In the genomic region with DNA sequence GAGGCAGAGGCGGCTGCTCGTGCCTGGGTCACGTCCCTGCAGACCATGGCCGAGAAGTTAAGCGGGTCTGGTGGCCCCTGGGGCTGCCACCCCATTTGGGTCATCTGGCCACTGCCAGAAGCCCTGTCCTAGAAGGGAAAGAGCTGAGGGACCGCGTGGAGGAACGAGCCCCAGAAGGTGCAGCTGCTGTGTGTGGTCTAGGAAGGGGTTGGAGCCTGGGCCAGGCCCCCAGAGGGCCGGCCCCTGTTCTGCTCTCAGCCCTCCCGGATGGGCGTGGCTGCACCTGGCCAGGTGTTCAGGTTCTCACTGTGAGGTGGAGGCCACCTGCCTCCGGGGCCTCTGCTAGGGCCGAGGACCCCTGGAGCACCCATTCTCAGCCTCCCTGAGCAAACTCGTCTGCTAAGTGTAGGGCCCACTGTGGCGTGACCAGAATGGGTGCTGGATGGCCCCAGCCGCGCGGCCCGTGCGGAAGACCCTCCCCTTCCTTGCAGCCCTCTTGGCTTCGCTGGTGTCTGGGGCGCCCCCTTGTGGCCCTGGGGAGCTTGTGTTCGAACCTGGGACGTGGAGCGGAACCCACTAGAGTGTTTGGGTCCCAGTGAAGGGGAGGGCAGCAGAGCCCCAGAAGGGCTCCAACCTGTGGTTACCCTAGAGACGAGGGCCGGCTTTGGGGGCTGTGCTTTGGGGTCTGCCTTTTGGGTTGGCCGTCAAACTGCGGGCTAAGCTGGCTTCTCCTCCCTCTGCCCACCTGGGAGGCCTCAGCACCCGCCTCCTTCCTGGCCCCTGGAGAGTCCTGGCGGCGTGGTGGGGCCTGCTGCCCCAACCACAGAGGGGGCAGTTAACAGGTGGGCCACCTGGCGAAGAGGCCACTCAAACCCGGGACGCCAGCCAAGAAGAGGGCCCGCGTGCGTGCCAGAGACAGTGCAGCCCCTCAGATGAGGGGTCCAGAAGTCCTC, we compare ENCODE assay signal across 1 cellular context.
TF ChIP-seq lines count a peak whose summit lies in the region.

No MANE protein-coding gene starts in this region.

TF ChIP-seq in HEK293, 187 proteins besides CTCF, POLR2A, EP300 and RAD21 (continued from another document and continues in another):
- peak; percentile 92 for TF ChIP-seq KLF8 (tag by site-specific recombination; IDR thresholded peaks at IDR 0.05)
- TF ChIP-seq, protein P1, sequence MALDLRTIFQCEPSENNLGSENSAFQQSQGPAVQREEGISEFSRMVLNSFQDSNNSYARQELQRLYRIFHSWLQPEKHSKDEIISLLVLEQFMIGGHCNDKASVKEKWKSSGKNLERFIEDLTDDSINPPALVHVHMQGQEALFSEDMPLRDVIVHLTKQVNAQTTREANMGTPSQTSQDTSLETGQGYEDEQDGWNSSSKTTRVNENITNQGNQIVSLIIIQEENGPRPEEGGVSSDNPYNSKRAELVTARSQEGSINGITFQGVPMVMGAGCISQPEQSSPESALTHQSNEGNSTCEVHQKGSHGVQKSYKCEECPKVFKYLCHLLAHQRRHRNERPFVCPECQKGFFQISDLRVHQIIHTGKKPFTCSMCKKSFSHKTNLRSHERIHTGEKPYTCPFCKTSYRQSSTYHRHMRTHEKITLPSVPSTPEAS (tag by site-specific recombination; IDR thresholded peaks at IDR 0.05) = no peak
- TF ChIP-seq ZNF266 (tag by site-specific recombination; IDR thresholded peaks at IDR 0.05; ENCODE audit: low read depth) = no peak
- TF ChIP-seq, protein P2, sequence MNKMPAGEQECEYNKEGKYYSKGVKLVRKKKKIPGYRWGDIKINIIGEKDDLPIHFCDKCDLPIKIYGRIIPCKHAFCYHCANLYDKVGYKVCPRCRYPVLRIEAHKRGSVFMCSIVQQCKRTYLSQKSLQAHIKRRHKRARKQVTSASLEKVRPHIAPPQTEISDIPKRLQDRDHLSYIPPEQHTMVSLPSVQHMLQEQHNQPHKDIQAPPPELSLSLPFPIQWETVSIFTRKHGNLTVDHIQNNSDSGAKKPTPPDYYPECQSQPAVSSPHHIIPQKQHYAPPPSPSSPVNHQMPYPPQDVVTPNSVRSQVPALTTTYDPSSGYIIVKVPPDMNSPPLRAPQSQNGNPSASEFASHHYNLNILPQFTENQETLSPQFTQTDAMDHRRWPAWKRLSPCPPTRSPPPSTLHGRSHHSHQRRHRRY (tag by site-specific recombination; IDR thresholded peaks at IDR 0.05) = no peak
- no peak for TF ChIP-seq ZNF302 (tag by site-specific recombination; IDR thresholded peaks at IDR 0.05; ENCODE audit: low read depth)
- no peak for TF ChIP-seq ZNF664 (tag by site-specific recombination; IDR thresholded peaks at IDR 0.05)
- no peak for TF ChIP-seq ZNF202 (tag by site-specific recombination; IDR thresholded peaks at IDR 0.05; ENCODE audit: borderline replicate concordance)
- TF ChIP-seq ZFP69B (tag by site-specific recombination; IDR thresholded peaks at IDR 0.05) = peak; percentile 76
- TF ChIP-seq, protein P3, sequence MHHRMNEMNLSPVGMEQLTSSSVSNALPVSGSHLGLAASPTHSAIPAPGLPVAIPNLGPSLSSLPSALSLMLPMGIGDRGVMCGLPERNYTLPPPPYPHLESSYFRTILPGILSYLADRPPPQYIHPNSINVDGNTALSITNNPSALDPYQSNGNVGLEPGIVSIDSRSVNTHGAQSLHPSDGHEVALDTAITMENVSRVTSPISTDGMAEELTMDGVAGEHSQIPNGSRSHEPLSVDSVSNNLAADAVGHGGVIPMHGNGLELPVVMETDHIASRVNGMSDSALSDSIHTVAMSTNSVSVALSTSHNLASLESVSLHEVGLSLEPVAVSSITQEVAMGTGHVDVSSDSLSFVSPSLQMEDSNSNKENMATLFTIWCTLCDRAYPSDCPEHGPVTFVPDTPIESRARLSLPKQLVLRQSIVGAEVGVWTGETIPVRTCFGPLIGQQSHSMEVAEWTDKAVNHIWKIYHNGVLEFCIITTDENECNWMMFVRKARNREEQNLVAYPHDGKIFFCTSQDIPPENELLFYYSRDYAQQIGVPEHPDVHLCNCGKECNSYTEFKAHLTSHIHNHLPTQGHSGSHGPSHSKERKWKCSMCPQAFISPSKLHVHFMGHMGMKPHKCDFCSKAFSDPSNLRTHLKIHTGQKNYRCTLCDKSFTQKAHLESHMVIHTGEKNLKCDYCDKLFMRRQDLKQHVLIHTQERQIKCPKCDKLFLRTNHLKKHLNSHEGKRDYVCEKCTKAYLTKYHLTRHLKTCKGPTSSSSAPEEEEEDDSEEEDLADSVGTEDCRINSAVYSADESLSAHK (tag by site-specific recombination; IDR thresholded peaks at IDR 0.05) = no peak
- no peak for TF ChIP-seq ZNF521 (tag by site-specific recombination; IDR thresholded peaks at IDR 0.05)
- TF ChIP-seq ZNF2 (tag by site-specific recombination; IDR thresholded peaks at IDR 0.05) = no peak
- TF ChIP-seq ZNF274 (IDR thresholded peaks at IDR 0.05; ENCODE audit: low read length) = no peak
- TF ChIP-seq ZNF274 (tag by site-specific recombination; IDR thresholded peaks at IDR 0.05; ENCODE audit: borderline replicate concordance) = no peak
- TF ChIP-seq, protein P4, sequence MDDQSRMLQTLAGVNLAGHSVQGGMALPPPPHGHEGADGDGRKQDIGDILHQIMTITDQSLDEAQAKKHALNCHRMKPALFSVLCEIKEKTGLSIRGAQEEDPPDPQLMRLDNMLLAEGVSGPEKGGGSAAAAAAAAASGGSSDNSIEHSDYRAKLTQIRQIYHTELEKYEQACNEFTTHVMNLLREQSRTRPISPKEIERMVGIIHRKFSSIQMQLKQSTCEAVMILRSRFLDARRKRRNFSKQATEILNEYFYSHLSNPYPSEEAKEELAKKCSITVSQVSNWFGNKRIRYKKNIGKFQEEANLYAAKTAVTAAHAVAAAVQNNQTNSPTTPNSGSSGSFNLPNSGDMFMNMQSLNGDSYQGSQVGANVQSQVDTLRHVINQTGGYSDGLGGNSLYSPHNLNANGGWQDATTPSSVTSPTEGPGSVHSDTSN (CRISPR knock-in tag; IDR thresholded peaks at IDR 0.05) = no peak
- no peak for TF ChIP-seq ZNF596 (tag by site-specific recombination; IDR thresholded peaks at IDR 0.05)
- TF ChIP-seq ZNF324 (tag by site-specific recombination; IDR thresholded peaks at IDR 0.05) = no peak
- TF ChIP-seq, protein P5, sequence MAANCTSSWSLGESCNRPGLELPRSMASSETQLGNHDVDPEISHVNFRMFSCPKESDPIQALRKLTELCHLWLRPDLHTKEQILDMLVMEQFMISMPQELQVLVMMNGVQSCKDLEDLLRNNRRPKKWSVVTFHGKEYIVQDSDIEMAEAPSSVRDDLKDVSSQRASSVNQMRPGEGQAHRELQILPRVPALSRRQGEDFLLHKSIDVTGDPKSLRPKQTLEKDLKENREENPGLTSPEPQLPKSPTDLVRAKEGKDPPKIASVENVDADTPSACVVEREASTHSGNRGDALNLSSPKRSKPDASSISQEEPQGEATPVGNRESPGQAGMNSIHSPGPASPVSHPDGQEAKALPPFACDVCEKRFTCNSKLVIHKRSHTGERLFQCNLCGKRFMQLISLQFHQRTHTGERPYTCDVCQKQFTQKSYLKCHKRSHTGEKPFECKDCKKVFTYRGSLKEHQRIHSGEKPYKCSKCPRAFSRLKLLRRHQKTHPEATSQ (tag by site-specific recombination; IDR thresholded peaks at IDR 0.05) = no peak
- TF ChIP-seq, protein P6, sequence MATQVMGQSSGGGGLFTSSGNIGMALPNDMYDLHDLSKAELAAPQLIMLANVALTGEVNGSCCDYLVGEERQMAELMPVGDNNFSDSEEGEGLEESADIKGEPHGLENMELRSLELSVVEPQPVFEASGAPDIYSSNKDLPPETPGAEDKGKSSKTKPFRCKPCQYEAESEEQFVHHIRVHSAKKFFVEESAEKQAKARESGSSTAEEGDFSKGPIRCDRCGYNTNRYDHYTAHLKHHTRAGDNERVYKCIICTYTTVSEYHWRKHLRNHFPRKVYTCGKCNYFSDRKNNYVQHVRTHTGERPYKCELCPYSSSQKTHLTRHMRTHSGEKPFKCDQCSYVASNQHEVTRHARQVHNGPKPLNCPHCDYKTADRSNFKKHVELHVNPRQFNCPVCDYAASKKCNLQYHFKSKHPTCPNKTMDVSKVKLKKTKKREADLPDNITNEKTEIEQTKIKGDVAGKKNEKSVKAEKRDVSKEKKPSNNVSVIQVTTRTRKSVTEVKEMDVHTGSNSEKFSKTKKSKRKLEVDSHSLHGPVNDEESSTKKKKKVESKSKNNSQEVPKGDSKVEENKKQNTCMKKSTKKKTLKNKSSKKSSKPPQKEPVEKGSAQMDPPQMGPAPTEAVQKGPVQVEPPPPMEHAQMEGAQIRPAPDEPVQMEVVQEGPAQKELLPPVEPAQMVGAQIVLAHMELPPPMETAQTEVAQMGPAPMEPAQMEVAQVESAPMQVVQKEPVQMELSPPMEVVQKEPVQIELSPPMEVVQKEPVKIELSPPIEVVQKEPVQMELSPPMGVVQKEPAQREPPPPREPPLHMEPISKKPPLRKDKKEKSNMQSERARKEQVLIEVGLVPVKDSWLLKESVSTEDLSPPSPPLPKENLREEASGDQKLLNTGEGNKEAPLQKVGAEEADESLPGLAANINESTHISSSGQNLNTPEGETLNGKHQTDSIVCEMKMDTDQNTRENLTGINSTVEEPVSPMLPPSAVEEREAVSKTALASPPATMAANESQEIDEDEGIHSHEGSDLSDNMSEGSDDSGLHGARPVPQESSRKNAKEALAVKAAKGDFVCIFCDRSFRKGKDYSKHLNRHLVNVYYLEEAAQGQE (tag by site-specific recombination; IDR thresholded peaks at IDR 0.05) = no peak; the same call in 1 of the 2 replicates
- TF ChIP-seq GFI1B (tag by site-specific recombination; IDR thresholded peaks at IDR 0.05) = no peak
- no peak for TF ChIP-seq ZNF184 (tag by site-specific recombination; IDR thresholded peaks at IDR 0.05)
- no peak for TF ChIP-seq PRDM1 (tag by site-specific recombination; IDR thresholded peaks at IDR 0.05)
- no peak for TF ChIP-seq ZNF624 (tag by site-specific recombination; IDR thresholded peaks at IDR 0.05)
- TF ChIP-seq ZNF76 (tag by site-specific recombination; IDR thresholded peaks at IDR 0.05; ENCODE audit: borderline replicate concordance, low read depth) = no peak
- no peak for TF ChIP-seq OSR2 (tag by site-specific recombination; IDR thresholded peaks at IDR 0.05)
- TF ChIP-seq SP3 (tag by site-specific recombination; IDR thresholded peaks at IDR 0.05) = peak; percentile 91
- no peak for TF ChIP-seq ZNF548 (tag by site-specific recombination; IDR thresholded peaks at IDR 0.05)
- no peak for TF ChIP-seq ZFP3 (tag by site-specific recombination; IDR thresholded peaks at IDR 0.05; ENCODE audit: low read depth)
- TF ChIP-seq ZNF350 (tag by site-specific recombination; IDR thresholded peaks at IDR 0.05) = no peak
- no peak for TF ChIP-seq ZNF677 (tag by site-specific recombination; IDR thresholded peaks at IDR 0.05)
- no peak for TF ChIP-seq ZNF558 (tag by site-specific recombination; IDR thresholded peaks at IDR 0.05)
- TF ChIP-seq ZNF660 (tag by site-specific recombination; IDR thresholded peaks at IDR 0.05) = no peak
- no peak for TF ChIP-seq ZNF544 (tag by site-specific recombination; IDR thresholded peaks at IDR 0.05)
- TF ChIP-seq ZNF529 (tag by site-specific recombination; IDR thresholded peaks at IDR 0.05; ENCODE audit: insufficient replicate concordance) = no peak
- TF ChIP-seq MEIS1 (CRISPR knock-in tag; IDR thresholded peaks at IDR 0.05; ENCODE audit: borderline replicate concordance) = no peak
- no peak for TF ChIP-seq ZNF10 (tag by site-specific recombination; IDR thresholded peaks at IDR 0.05)
- TF ChIP-seq, protein P7, sequence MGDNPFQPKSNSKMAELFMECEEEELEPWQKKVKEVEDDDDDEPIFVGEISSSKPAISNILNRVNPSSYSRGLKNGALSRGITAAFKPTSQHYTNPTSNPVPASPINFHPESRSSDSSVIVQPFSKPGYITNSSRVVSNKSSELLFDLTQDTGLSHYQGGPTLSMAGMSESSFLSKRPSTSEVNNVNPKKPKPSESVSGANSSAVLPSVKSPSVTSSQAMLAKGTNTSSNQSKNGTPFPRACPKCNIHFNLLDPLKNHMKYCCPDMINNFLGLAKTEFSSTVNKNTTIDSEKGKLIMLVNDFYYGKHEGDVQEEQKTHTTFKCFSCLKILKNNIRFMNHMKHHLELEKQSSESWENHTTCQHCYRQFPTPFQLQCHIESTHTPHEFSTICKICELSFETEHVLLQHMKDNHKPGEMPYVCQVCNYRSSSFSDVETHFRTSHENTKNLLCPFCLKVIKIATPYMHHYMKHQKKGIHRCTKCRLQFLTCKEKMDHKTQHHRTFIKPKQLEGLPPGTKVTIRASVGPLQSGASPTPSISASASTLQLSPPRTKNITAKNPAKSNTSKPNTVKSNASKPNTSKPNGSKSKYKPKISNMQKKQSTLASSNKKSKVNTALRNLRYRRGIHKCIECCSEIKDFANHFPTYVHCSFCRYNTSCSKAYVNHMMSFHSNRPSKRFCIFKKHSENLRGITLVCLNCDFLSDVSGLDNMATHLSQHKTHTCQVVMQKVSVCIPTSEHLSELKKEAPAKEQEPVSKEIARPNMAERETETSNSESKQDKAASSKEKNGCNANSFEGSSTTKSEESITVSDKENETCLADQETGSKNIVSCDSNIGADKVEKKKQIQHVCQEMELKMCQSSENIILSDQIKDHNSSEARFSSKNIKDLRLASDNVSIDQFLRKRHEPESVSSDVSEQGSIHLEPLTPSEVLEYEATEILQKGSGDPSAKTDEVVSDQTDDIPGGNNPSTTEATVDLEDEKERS (tag by site-specific recombination; IDR thresholded peaks at IDR 0.05) = no peak
- TF ChIP-seq, protein P8, sequence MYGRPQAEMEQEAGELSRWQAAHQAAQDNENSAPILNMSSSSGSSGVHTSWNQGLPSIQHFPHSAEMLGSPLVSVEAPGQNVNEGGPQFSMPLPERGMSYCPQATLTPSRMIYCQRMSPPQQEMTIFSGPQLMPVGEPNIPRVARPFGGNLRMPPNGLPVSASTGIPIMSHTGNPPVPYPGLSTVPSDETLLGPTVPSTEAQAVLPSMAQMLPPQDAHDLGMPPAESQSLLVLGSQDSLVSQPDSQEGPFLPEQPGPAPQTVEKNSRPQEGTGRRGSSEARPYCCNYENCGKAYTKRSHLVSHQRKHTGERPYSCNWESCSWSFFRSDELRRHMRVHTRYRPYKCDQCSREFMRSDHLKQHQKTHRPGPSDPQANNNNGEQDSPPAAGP (tag by site-specific recombination; IDR thresholded peaks at IDR 0.05) = no peak; the same call in 1 of the 2 replicates
- no peak for TF ChIP-seq ZNF549 (tag by site-specific recombination; IDR thresholded peaks at IDR 0.05)
- no peak for TF ChIP-seq REPIN1 (tag by site-specific recombination; IDR thresholded peaks at IDR 0.05; ENCODE audit: low read depth)
- TF ChIP-seq, protein P9, sequence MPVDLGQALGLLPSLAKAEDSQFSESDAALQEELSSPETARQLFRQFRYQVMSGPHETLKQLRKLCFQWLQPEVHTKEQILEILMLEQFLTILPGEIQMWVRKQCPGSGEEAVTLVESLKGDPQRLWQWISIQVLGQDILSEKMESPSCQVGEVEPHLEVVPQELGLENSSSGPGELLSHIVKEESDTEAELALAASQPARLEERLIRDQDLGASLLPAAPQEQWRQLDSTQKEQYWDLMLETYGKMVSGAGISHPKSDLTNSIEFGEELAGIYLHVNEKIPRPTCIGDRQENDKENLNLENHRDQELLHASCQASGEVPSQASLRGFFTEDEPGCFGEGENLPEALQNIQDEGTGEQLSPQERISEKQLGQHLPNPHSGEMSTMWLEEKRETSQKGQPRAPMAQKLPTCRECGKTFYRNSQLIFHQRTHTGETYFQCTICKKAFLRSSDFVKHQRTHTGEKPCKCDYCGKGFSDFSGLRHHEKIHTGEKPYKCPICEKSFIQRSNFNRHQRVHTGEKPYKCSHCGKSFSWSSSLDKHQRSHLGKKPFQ (tag by site-specific recombination; IDR thresholded peaks at IDR 0.05) = no peak
- TF ChIP-seq, protein P10, sequence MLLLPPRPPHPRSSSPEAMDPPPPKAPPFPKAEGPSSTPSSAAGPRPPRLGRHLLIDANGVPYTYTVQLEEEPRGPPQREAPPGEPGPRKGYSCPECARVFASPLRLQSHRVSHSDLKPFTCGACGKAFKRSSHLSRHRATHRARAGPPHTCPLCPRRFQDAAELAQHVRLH (tag by site-specific recombination; IDR thresholded peaks at IDR 0.05) = no peak
- TF ChIP-seq YY2 (tag by site-specific recombination; IDR thresholded peaks at IDR 0.05) = no peak
- no peak for TF ChIP-seq ZNF610 (tag by site-specific recombination; IDR thresholded peaks at IDR 0.05; ENCODE audit: borderline replicate concordance)
- no peak for TF ChIP-seq ZNF248 (tag by site-specific recombination; IDR thresholded peaks at IDR 0.05)
